ENCODE assay signal across 22 cellular contexts in genomic region chr17:73888875-73889274, GRCh38.
"Had no signal": no experiment of that assay in that cellular context is flagged by ENCODE, and none has a peak within 500 bp of the region (broad histone marks: within the 10 kb centered on the region; RNA-seq: fewer than 3 reads in every experiment).

No MANE protein-coding gene starts in this region.

- H3K4me1 Mint-ChIP-seq: central memory CD8-positive, alpha-beta T cell; stimulated activated memory B cell treated with anti-CD40 and anti-IgM and Interleukin-4, amounts not matched to agents 10 μg/mL and 1 μg/mL and 100 μg/mL, for 72 hours had no signal

- H3K4me3 Mint-ChIP-seq: central memory CD8-positive, alpha-beta T cell; dendritic cell treated with granulocyte-macrophage colony-stimulating factor and Interleukin-4, amounts not matched to agents 40 ng/mL and 50 ng/mL, for 4 days; endodermal cell; naive thymus-derived CD8-positive, alpha-beta T cell; neural progenitor cell; stimulated activated memory B cell treated with anti-CD40 and anti-IgM and Interleukin-4, amounts not matched to agents 10 μg/mL and 1 μg/mL and 100 μg/mL, for 72 hours had no signal

- H3K36me3 Mint-ChIP-seq: immature natural killer cell; naive thymus-derived CD8-positive, alpha-beta T cell; neural progenitor cell; stimulated activated memory B cell treated with anti-CD40 and anti-IgM and Interleukin-4, amounts not matched to agents 10 μg/mL and 1 μg/mL and 100 μg/mL, for 72 hours had no signal

- H3K9me3 Mint-ChIP-seq: central memory CD8-positive, alpha-beta T cell; dendritic cell treated with granulocyte-macrophage colony-stimulating factor and Interleukin-4, amounts not matched to agents 40 ng/mL and 50 ng/mL, for 4 days; immature natural killer cell had no signal

- ATAC-seq: esophagus mucosa; gastroesophageal sphincter; naive thymus-derived CD8-positive, alpha-beta T cell; stimulated activated memory B cell treated with anti-CD40 and anti-IgM and Interleukin-4, amounts not matched to agents 10 μg/mL and 1 μg/mL and 100 μg/mL, for 72 hours; stimulated activated naive CD8-positive, alpha-beta T cell treated with anti-CD3 and anti-CD28 coated beads, Interleukin-15, Interleukin-2, amounts not matched to agents 100 U/mL and 50 U/mL, for 24 hours had no signal

- H3K27ac Mint-ChIP-seq: dendritic cell treated with granulocyte-macrophage colony-stimulating factor and Interleukin-4, amounts not matched to agents 40 ng/mL and 50 ng/mL, for 4 days; endodermal cell; neural progenitor cell; progenitor cell of endocrine pancreas; stimulated activated memory B cell treated with anti-CD40 and anti-IgM and Interleukin-4, amounts not matched to agents 10 μg/mL and 1 μg/mL and 100 μg/mL, for 72 hours had no signal

- DNase-seq: colonic mucosa; effector CD8-positive, alpha-beta T cell; endodermal cell; foreskin fibroblast; hypothalamus; immature natural killer cell; islet precursor cell; kidney glomerular epithelial cell; mammary epithelial cell; naive thymus-derived CD8-positive, alpha-beta T cell; spleen; stimulated activated CD4-positive, alpha-beta T cell treated with anti-CD3 and anti-CD28 coated beads, Interleukin-4, amount 100 ng/mL, for 4 hours; stimulated activated naive CD8-positive, alpha-beta T cell treated with anti-CD3 and anti-CD28 coated beads, Interleukin-15, Interleukin-2, amounts not matched to agents 100 U/mL and 50 U/mL, for 24 hours; testis; upper lobe of left lung had no signal
